9 cellular contexts compared by ENCODE assay signal in the genomic region with DNA sequence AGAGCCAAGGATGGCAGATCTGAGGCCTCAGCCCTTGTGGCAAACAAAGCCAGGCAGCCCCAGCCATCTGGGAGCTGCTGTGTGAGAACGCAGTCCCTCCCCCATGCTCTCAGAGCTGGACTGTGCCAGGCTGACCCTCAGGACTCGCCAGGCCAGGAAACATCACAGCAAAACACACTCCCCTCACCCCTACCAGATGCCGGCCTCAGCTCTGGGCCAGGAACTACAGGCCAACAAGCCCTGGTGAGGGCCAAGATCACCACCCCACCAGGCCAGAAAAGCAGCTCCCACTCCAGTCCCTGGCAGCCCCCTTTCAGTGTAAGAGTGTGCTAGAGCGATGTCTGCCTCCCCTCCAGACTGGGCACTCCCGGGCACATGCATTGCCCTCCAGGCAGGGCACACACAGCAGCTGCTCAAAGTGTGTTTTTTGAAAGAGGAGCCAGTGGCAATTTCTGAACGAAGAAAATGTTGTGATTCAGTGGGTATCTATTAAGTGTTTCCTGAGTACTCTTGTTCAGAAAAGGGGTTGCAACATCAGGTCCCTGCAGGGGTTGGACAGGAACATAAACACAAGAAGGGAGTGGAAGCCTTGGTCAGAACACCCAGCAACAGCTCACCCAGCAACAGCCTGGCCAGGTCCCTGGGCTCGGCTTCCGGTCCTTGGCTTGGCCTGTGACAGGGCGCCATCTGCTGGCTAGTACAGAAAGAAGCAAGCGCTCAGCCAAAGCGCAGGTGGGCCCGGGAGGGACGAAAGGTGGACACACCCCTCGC. TPM values are rescaled to one million over a fixed set of nuclear protein-coding genes. Genes with fewer than 3 reads are reported as not detected.
DNase-seq lines count a peak whose midpoint lies in the region; ATAC-seq and TF ChIP-seq lines count a peak whose summit lies in the region.
"Had no signal": no experiment of that assay in that cellular context is flagged by ENCODE, and none has a peak within 500 bp of the region (broad histone marks: within the 10 kb centered on the region; RNA-seq: fewer than 3 reads in every experiment).

No MANE protein-coding gene starts in this region.

- CTCF ChIA-PET in CD8-positive, alpha-beta memory T cell (lab: Charles Lee) = interaction anchor here (0.6 to 10.1 kb wide), 44 partner anchors 9 to 280 kb away, joined by 3 to 304 read pairs (median 4); a partner anchor contains a TSS

- H3K9me3 Mint-ChIP-seq in CD8-positive, alpha-beta memory T cell = no peaks in the 10 kb centered on the region
- H3K9me3 Mint-ChIP-seq: dendritic cell treated with granulocyte-macrophage colony-stimulating factor and Interleukin-4, amounts not matched to agents 40 ng/mL and 50 ng/mL, for 4 days had no signal

- peak; percentile 75 to 89 (median 76) for DNase-seq in CD8-positive, alpha-beta memory T cell
- DNase-seq in OCI-M1 (lab: John Stamatoyannopoulos, UW) (peak; percentile 91), activated T-cell treated with anti-CD3 and anti-CD28 coated beads for 4 hours (peak; percentile 73), epithelial cell of proximal tubule (ENCODE audit: low read depth) (peak; percentile 84)
- peak; percentile 63 to 66 for DNase-seq in stimulated activated CD8-positive, alpha-beta memory T cell treated with anti-CD3 and anti-CD28 coated beads, Interleukin-4, amount 100 ng/mL, for 4 hours (ENCODE audit: low read depth in 2 of 2, low spot score in 1 of 2)

- peak overlapping the region in 4 of 8 donors; percentile 23 to 88 (median 60) for H3K27ac Mint-ChIP-seq in CD8-positive, alpha-beta memory T cell
- H3K27ac Mint-ChIP-seq: dendritic cell treated with granulocyte-macrophage colony-stimulating factor and Interleukin-4, amounts not matched to agents 40 ng/mL and 50 ng/mL, for 4 days had no signal

- POLR2A ChIA-PET in CD8-positive, alpha-beta memory T cell (lab: Charles Lee) = interaction anchor here (1.8 to 1.9 kb wide), 2 partner anchors 143 to 218 kb away, joined by 7 to 15 read pairs; a partner anchor contains a TSS

- peaks cover 8 to 11% (median 9%) of the 10 kb centered on the region in 3 donors for H3K4me1 Mint-ChIP-seq in CD8-positive, alpha-beta memory T cell

- H3K27ac ChIP-seq in CD8-positive, alpha-beta memory T cell (ENCODE audit: low read depth, low read length) = no peak overlapping the region
- H3K27ac ChIP-seq in HUES6 (ENCODE audit: low read depth, low read length) (peak overlapping the region; percentile 16; the same call in 1 of the 2 replicates), muscle layer of colon (ENCODE audit: low read depth, low read length) (peak overlapping the region; percentile 91)

- H3K36me3 Mint-ChIP-seq in CD8-positive, alpha-beta memory T cell = peaks cover 0 to 4% (median 0%) of the 10 kb centered on the region in 3 donors

- H3K9ac ChIP-seq in HUES6 (ENCODE audit: low read length) (peak overlapping the region; percentile 12), muscle layer of colon (ENCODE audit: low read length) (peak overlapping the region; percentile 9)

- H3K27me3 Mint-ChIP-seq in CD8-positive, alpha-beta memory T cell = no peaks in the 10 kb centered on the region

- peak overlapping the region in 4 of 7 donors; percentile 32 to 59 (median 51) for H3K4me3 Mint-ChIP-seq in CD8-positive, alpha-beta memory T cell
- H3K4me3 Mint-ChIP-seq: dendritic cell treated with granulocyte-macrophage colony-stimulating factor and Interleukin-4, amounts not matched to agents 40 ng/mL and 50 ng/mL, for 4 days had no signal

- ATAC-seq in GM21360 (IDR thresholded peaks at IDR 0.05; ENCODE audit: unreplicated experiment) = peak; percentile 93

- no peaks in the 10 kb centered on the region for H3K27me3 ChIP-seq in CD8-positive, alpha-beta memory T cell (ENCODE audit: insufficient read depth, low read length, poor library complexity, severe bottlenecking)
- no peaks in the 10 kb centered on the region for H3K27me3 ChIP-seq in HUES6 (ENCODE audit: control insufficient read depth, insufficient read depth, low read length)
- H3K27me3 ChIP-seq in muscle layer of colon (ENCODE audit: control insufficient read depth in 1 of 2, insufficient read depth in 2 of 2, low read length in 2 of 2) = no peaks in the 10 kb centered on the region

- H3K4me3 ChIP-seq in CD8-positive, alpha-beta memory T cell (ENCODE audit: low read length) = no peak overlapping the region
- H3K4me3 ChIP-seq in HUES6 (ENCODE audit: low read depth, low read length) (no peak overlapping the region), epithelial cell of proximal tubule (ENCODE audit: low read depth, low read length) (no peak overlapping the region), muscle layer of colon (ENCODE audit: low read depth in 1 of 2, low read length in 2 of 2) (peak overlapping the region in 1 of 2 donors; percentile 44)

- peaks cover 8% of the 10 kb centered on the region for H3K4me1 ChIP-seq in CD8-positive, alpha-beta memory T cell (ENCODE audit: insufficient read depth, low read length)
- H3K4me1 ChIP-seq in HUES6 (ENCODE audit: control insufficient read depth, insufficient read depth, low read length) (peaks cover 14% of the 10 kb centered on the region), muscle layer of colon (ENCODE audit: insufficient read depth, low read length) (peaks cover 17% of the 10 kb centered on the region)

- no peaks in the 10 kb centered on the region for H3K9me3 ChIP-seq in CD8-positive, alpha-beta memory T cell (ENCODE audit: low read length)
- H3K9me3 ChIP-seq in HUES6 (ENCODE audit: control insufficient read depth, insufficient read depth, low read depth, low read length) (no peaks in the 10 kb centered on the region), muscle layer of colon (ENCODE audit: low read length) (no peaks in the 10 kb centered on the region)

- TF ChIP-seq CTCF in epithelial cell of proximal tubule (conservative IDR thresholded peaks at IDR 0.05; ENCODE audit: low read depth, low read length) = peak; percentile 97

- no peaks in the 10 kb centered on the region for H3K36me3 ChIP-seq in CD8-positive, alpha-beta memory T cell (ENCODE audit: insufficient read depth, low read length)
- H3K36me3 ChIP-seq in HUES6 (ENCODE audit: control insufficient read depth, insufficient read depth, low read length) (no peaks in the 10 kb centered on the region), muscle layer of colon (ENCODE audit: insufficient read depth, low read length) (no peaks in the 10 kb centered on the region)

RNA-seq across cellular contexts. Expression of a gene that starts 18.2 kb away (rescaled TPM):
- 10 to 100 TPM; 12.1 to 12.8 TPM for total RNA-seq in CD8-positive, alpha-beta memory T cell
- 2.8 TPM for polyA plus RNA-seq in CD8-positive, alpha-beta memory T cell
- total RNA-seq in epithelial cell of proximal tubule = 39.5 and 48.1 TPM in 2 replicates

RNA-seq across cellular contexts. Expression of a gene that starts 39.8 kb away (rescaled TPM):
- total RNA-seq in CD8-positive, alpha-beta memory T cell = 10 to 100 TPM; 44.4 to 45.8 TPM
- 61.9 TPM for polyA plus RNA-seq in CD8-positive, alpha-beta memory T cell
- total RNA-seq in epithelial cell of proximal tubule = 24.3 and 27.9 TPM in 2 replicates
